15 cellular contexts compared by ENCODE assay signal in genomic region chr3:15307580-15307979, GRCh38.
"Had no signal": no experiment of that assay in that cellular context is flagged by ENCODE, and none has a peak within 500 bp of the region (broad histone marks: within the 10 kb centered on the region; RNA-seq: fewer than 3 reads in every experiment).

No MANE protein-coding gene starts in this region.

- H3K9me3 Mint-ChIP-seq: activated naive CD8-positive, alpha-beta T cell treated with anti-CD3 and anti-CD28 coated beads, Interleukin-2, amount 50 U/mL, for 24 hours; neural crest cell had no signal

- DNase-seq: activated CD4-positive, alpha-beta memory T cell treated with anti-CD3 and anti-CD28 coated beads, Interleukin-2, amount 10 ng/mL, durations not matched to agents 7 days and 5 days; activated CD8-positive, alpha-beta memory T cell treated with anti-CD3 and anti-CD28 coated beads, Interleukin-2, amount 50 U/mL, for 4 hours; activated gamma-delta T cell treated with Interleukin-2 at 50 U/mL for 16 hours; activated naive CD8-positive, alpha-beta T cell treated with anti-CD3 and anti-CD28 coated beads, Interleukin-2, amount 50 U/mL, for 24 hours; activated T-cell treated with anti-CD3 and anti-CD28 coated beads, Interleukin-2, amount 50 U/mL, for 72 hours; effector CD4-positive, alpha-beta T cell; foreskin keratinocyte; left colon; small intestine; stimulated activated naive CD4-positive, alpha-beta T cell had no signal

- H3K4me3 Mint-ChIP-seq: activated CD4-positive, alpha-beta memory T cell treated with anti-CD3 and anti-CD28 coated beads, Interleukin-2, amount 10 ng/mL, durations not matched to agents 7 days and 5 days; activated naive CD8-positive, alpha-beta T cell treated with anti-CD3 and anti-CD28 coated beads, Interleukin-2, amount 50 U/mL, for 24 hours; activated T-cell treated with anti-CD3 and anti-CD28 coated beads, Interleukin-2, amount 50 U/mL, for 72 hours; neural crest cell; T-helper 2 cell treated with Interferon-gamma antibody and Interleukin-4, amounts not matched to agents 5 μg/mL and 100 μg/mL, for 36 hours had no signal

- H3K27ac ChIP-seq: coronary artery, foreskin keratinocyte, right atrium auricular region, suprapubic skin had no signal

- H3K27me3 Mint-ChIP-seq: activated CD4-positive, alpha-beta memory T cell treated with anti-CD3 and anti-CD28 coated beads, Interleukin-2, amount 10 ng/mL, durations not matched to agents 7 days and 5 days; activated naive CD8-positive, alpha-beta T cell treated with anti-CD3 and anti-CD28 coated beads, Interleukin-2, amount 50 U/mL, for 24 hours had no signal

- H3K27ac Mint-ChIP-seq: activated CD4-positive, alpha-beta memory T cell treated with anti-CD3 and anti-CD28 coated beads, Interleukin-2, amount 10 ng/mL, durations not matched to agents 7 days and 5 days; activated naive CD8-positive, alpha-beta T cell treated with anti-CD3 and anti-CD28 coated beads, Interleukin-2, amount 50 U/mL, for 24 hours; activated T-cell treated with anti-CD3 and anti-CD28 coated beads, Interleukin-2, amount 50 U/mL, for 72 hours; T-helper 2 cell treated with Interferon-gamma antibody and Interleukin-4, amounts not matched to agents 5 μg/mL and 100 μg/mL, for 36 hours had no signal

- H3K9me3 ChIP-seq: right atrium auricular region, suprapubic skin had no signal

- H3K27me3 ChIP-seq: foreskin keratinocyte, right atrium auricular region, suprapubic skin had no signal

- ATAC-seq: activated naive CD8-positive, alpha-beta T cell treated with anti-CD3 and anti-CD28 coated beads, Interleukin-2, amount 50 U/mL, for 24 hours; activated T-cell treated with anti-CD3 and anti-CD28 coated beads, Interleukin-2, amount 50 U/mL, for 72 hours; foreskin keratinocyte; left colon had no signal

- H3K4me3 ChIP-seq: coronary artery, right atrium auricular region, suprapubic skin had no signal
